In the genomic region with DNA sequence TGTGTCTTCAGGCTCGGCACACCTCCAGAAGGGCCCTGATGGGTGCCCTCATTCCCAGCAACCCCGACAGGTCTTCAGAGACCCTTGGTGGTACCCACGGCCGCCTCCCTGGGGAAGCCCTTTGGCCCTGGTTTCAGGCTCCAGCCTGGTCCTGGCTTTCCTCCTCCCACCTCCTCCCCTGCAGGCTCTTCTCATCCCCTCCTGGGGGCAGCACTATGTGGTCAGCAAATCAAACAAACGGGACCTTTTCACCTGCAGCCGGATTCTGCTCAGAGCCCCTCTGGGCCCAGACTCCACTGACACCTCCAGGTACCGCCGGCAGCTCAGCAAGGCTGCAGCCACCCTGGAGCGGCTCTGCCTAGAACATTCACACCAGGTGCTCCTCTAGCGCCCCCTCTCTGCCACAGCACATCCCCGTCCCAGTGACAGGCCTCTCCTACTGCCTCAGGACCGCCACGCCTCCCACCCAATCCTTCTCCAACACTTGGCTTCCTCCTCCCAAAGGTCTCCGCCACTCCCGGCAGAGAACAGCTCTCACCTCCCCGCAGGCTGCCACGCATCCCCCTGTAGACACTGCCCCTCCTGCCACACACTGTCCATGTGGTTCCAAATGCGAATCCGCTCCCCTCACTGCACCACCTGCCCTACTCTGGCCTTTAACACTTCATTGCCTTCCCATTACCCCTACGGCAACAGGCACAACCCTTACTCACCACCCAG, we compare ENCODE assay signal across 8 cellular contexts. TPM values are rescaled to one million over a fixed set of nuclear protein-coding genes. Genes with fewer than 3 reads are reported as not detected.
DNase-seq lines count a peak whose midpoint lies in the region; ATAC-seq and TF ChIP-seq lines count a peak whose summit lies in the region.

No MANE protein-coding gene starts in this region.

- H3K27me3 Mint-ChIP-seq in activated CD4-positive, alpha-beta memory T cell treated with anti-CD3 and anti-CD28 coated beads for 36 hours: no peaks in the 10 kb centered on the region

- ATAC-seq in left cardiac atrium: peak in 1 of 2 donors; percentile 5
- no peak for ATAC-seq in HG03342 (IDR thresholded peaks at IDR 0.05; ENCODE audit: unreplicated experiment)
- no peak for ATAC-seq in HG02759 (IDR thresholded peaks at IDR 0.05; ENCODE audit: unreplicated experiment)

- H3K27ac ChIP-seq in DOHH2 (ENCODE audit: low read depth, low read length): no peak overlapping the region

- H3K9me3 ChIP-seq in DOHH2 (ENCODE audit: control insufficient read depth, insufficient read depth, low read length): no peaks in the 10 kb centered on the region

- no peak overlapping the region for H3K4me2 ChIP-seq in DOHH2 (ENCODE audit: low read length)

- intact Hi-C loops in activated CD4-positive, alpha-beta memory T cell treated with anti-CD3 and anti-CD28 coated beads for 36 hours (cut with micrococcal nuclease): no loop called here
- intact Hi-C loops in left cardiac atrium (cut with DNase I): loop anchor here (5.0 to 10.0 kb wide), 4 partner anchors 120 to 222 kb away; no protein-coding TSS in a partner anchor

- no peaks in the 10 kb centered on the region for H3K4me1 Mint-ChIP-seq in activated CD4-positive, alpha-beta memory T cell treated with anti-CD3 and anti-CD28 coated beads for 36 hours (ENCODE audit: low read depth)

- H3K4me1 ChIP-seq in DOHH2 (ENCODE audit: control insufficient read depth, low read length): no peaks in the 10 kb centered on the region

- H3K36me3 Mint-ChIP-seq in activated CD4-positive, alpha-beta memory T cell treated with anti-CD3 and anti-CD28 coated beads for 36 hours: peaks cover 26% of the 10 kb centered on the region

- H4K20me1 ChIP-seq in DOHH2 (ENCODE audit: control insufficient read depth, insufficient read depth, low read depth, low read length): peaks cover 6% of the 10 kb centered on the region

- H3K4me3 Mint-ChIP-seq in activated CD4-positive, alpha-beta memory T cell treated with anti-CD3 and anti-CD28 coated beads for 36 hours: no peak overlapping the region

- H3K79me2 ChIP-seq in DOHH2 (ENCODE audit: control insufficient read depth, low read length): peaks cover 3% of the 10 kb centered on the region

- H3K4me3 ChIP-seq in DOHH2 (ENCODE audit: low read length): no peak overlapping the region

- POLR2A ChIA-PET in activated CD4-positive, alpha-beta memory T cell treated with anti-CD3 and anti-CD28 coated beads for 36 hours (lab: Charles Lee): interaction anchor here (1.2 to 1.7 kb wide), 2 partner anchors 10 to 11 kb away, joined by 3 to 6 read pairs; no protein-coding TSS in a partner anchor

- no peak overlapping the region for H3K27ac Mint-ChIP-seq in activated CD4-positive, alpha-beta memory T cell treated with anti-CD3 and anti-CD28 coated beads for 36 hours

- DNase-seq in KBM-7 (peak; percentile 70), left cardiac atrium (peak; percentile 57), activated gamma-delta T cell (lab: John Stamatoyannopoulos, UW) (no peak)
- peak; percentile 52 for DNase-seq in activated CD4-positive, alpha-beta memory T cell treated with anti-CD3 and anti-CD28 coated beads for 36 hours
- DNase-seq in stimulated activated CD4-positive, alpha-beta T cell treated with anti-CD3 and anti-CD28 coated beads, Interleukin-4, amount 100 ng/mL, for 48 hours (ENCODE audit: low read depth in 2 of 2): peak; percentile 36 to 38

- peaks cover 68% of the 10 kb centered on the region for H3K36me3 ChIP-seq in DOHH2 (ENCODE audit: control insufficient read depth, low read length)

- peak; percentile 100 for TF ChIP-seq CTCF in DOHH2 (IDR thresholded peaks at IDR 0.05; ENCODE audit: low read depth, low read length, poor library complexity, severe bottlenecking)

- CTCF ChIA-PET in activated CD4-positive, alpha-beta memory T cell treated with anti-CD3 and anti-CD28 coated beads for 36 hours (lab: Charles Lee): interaction anchor here (0.8 to 7.7 kb wide), 10 partner anchors 9 to 151 kb away, joined by 3 to 67 read pairs (median 13); a partner anchor contains a TSS

- no peaks in the 10 kb centered on the region for H3K9me2 ChIP-seq in DOHH2 (replicated peaks; ENCODE audit: control insufficient read depth, low read length)

- H3K9me3 Mint-ChIP-seq in activated CD4-positive, alpha-beta memory T cell treated with anti-CD3 and anti-CD28 coated beads for 36 hours: no peaks in the 10 kb centered on the region

- in situ Hi-C loops in KBM-7 (cut with MboI; ENCODE audit: low pct_unique_long_range_greater_than_20kb, low sequenced_read_pairs): no loop called here

- H3F3A ChIP-seq in DOHH2 (ENCODE audit: control insufficient read depth, insufficient read depth): no peaks in the 10 kb centered on the region

- no peaks in the 10 kb centered on the region for H3K27me3 ChIP-seq in DOHH2 (ENCODE audit: control insufficient read depth, low read length)

RNA-seq across cellular contexts. Expression of a gene that starts 12.0 kb away (rescaled TPM):
- total RNA-seq in activated CD4-positive, alpha-beta memory T cell treated with anti-CD3 and anti-CD28 coated beads for 36 hours: 100 to 1,000 TPM in 1 of 2 experiments, 10 to 100 TPM in 1; 90.4 to 101 TPM
- total RNA-seq in left cardiac atrium: 10 to 100 TPM; 15.6 to 19.5 TPM

RNA-seq across cellular contexts. Expression of a gene that starts 21.3 kb away (rescaled TPM):
- total RNA-seq in activated CD4-positive, alpha-beta memory T cell treated with anti-CD3 and anti-CD28 coated beads for 36 hours: 10 to 100 TPM; 74.6 to 75.0 TPM
- 10 to 100 TPM; 44.6 to 48.3 TPM for total RNA-seq in left cardiac atrium

RNA-seq across cellular contexts. Expression of a gene that starts 32.8 kb away (rescaled TPM):
- under 1 TPM in 1 of 2 experiments, not detected in 1; 0.07 TPM for total RNA-seq in activated CD4-positive, alpha-beta memory T cell treated with anti-CD3 and anti-CD28 coated beads for 36 hours
- total RNA-seq in left cardiac atrium: 10 to 100 TPM; 10.6 to 20.0 TPM

RNA-seq across cellular contexts. Expression of a gene that starts 53.3 kb away (rescaled TPM):
- total RNA-seq in activated CD4-positive, alpha-beta memory T cell treated with anti-CD3 and anti-CD28 coated beads for 36 hours: 10 to 100 TPM; 52.8 to 63.4 TPM
- 10 to 100 TPM; 51.0 to 64.3 TPM for total RNA-seq in left cardiac atrium

Comparison
In these comparisons a context has a peak if more than half of its experiments do, and no peak if none do; other contexts are left out.
1. RNA of a gene that starts 12.0 kb away (total RNA-seq): 90.4 to 101 TPM in activated CD4-positive, alpha-beta memory T cell treated with anti-CD3 and anti-CD28 coated beads for 36 hours; 15.6 to 19.5 TPM in left cardiac atrium; every median in the first group is over 4 times any median in the second.
2. RNA of a gene that starts 32.8 kb away (total RNA-seq): 10.6 to 20.0 TPM in left cardiac atrium; 0.07 TPM in activated CD4-positive, alpha-beta memory T cell treated with anti-CD3 and anti-CD28 coated beads for 36 hours; every median in the first group is over 10 times any median in the second.